In genomic region chr4:19739101-19739651, GRCh38 we compare ENCODE assay signal across 10 cellular contexts.
A peak's percentile ranks its signal among the peaks of the same experiment; 100 is the strongest.
DNase-seq lines count a peak whose midpoint lies in the region; ATAC-seq, FAIRE-seq and TF ChIP-seq lines count a peak whose summit lies in the region.
"Had no signal": no experiment of that assay in that cellular context is flagged by ENCODE, and none has a peak within 500 bp of the region (broad histone marks: within the 10 kb centered on the region; RNA-seq: fewer than 3 reads in every experiment).

No MANE protein-coding gene starts in this region.

- no peaks in the 10 kb centered on the region for H3K4me1 Mint-ChIP-seq in Caco-2 (ENCODE audit: low read depth, unreplicated experiment)

- no peaks in the 10 kb centered on the region for H3K27me3 Mint-ChIP-seq in Caco-2 (ENCODE audit: insufficient read depth, unreplicated experiment)

- dilution Hi-C loops in keratinocyte (cut with MboI; ENCODE audit: extremely low pct_ligation_motif_present, low sequenced_read_pairs) = no loop called here

- no peak for TF ChIP-seq CTCF in A673 (conservative IDR thresholded peaks at IDR 0.05; ENCODE audit: low read depth, low read length)
- no peak for TF ChIP-seq CTCF in keratinocyte (optimal IDR thresholded peaks at IDR 0.05 in 1 of 3, IDR thresholded peaks at IDR 0.05 in 1 of 3, conservative IDR thresholded peaks at IDR 0.05 in 1 of 3; ENCODE audit: extremely low read depth in 1 of 3, insufficient read depth in 2 of 3, low read length in 3 of 3)
- no peak for TF ChIP-seq CTCF in Caco-2 (IDR thresholded peaks at IDR 0.05; ENCODE audit: insufficient read depth in 1 of 2, low read depth in 1 of 2, low read length in 1 of 2, severe bottlenecking in 1 of 2, unreplicated experiment in 1 of 2)

- H3K4me3 ChIP-seq in A673 (ENCODE audit: low read depth, low read length, poor library complexity, severe bottlenecking) = no peak overlapping the region
- H3K4me3 ChIP-seq in keratinocyte (ENCODE audit: control insufficient read depth in 2 of 3, extremely low read depth in 1 of 3, insufficient read depth in 2 of 3, low read depth in 1 of 3, low read length in 3 of 3) = peak overlapping the region in 1 of 3 experiments; percentile 10
- no peak overlapping the region for H3K4me3 ChIP-seq in Caco-2 (ENCODE audit: low read depth, low read length)

- intact Hi-C loops in A673 (cut with micrococcal nuclease; ENCODE audit: unreplicated experiment) = no loop called here
- intact Hi-C loops in Caco-2 (cut with micrococcal nuclease; ENCODE audit: unreplicated experiment) = no loop called here

- H2AFZ ChIP-seq in keratinocyte (ENCODE audit: control insufficient read depth, low read length) = peak overlapping the region; percentile 62

- H3K79me2 ChIP-seq in keratinocyte (ENCODE audit: control insufficient read depth, insufficient read depth, low read length) = no peaks in the 10 kb centered on the region

- H3K9me1 ChIP-seq in keratinocyte (ENCODE audit: control insufficient read depth, extremely low read depth, insufficient read depth, low read length) = no peaks in the 10 kb centered on the region

- H3K27me3 ChIP-seq in A673 (replicated peaks; ENCODE audit: insufficient read depth, low read depth, low read length, poor library complexity) (no peaks in the 10 kb centered on the region), keratinocyte (ENCODE audit: control insufficient read depth, extremely low read depth, insufficient read depth, low read length) (no peaks in the 10 kb centered on the region), Caco-2 (replicated peaks; ENCODE audit: control insufficient read depth, insufficient read depth, low read length) (no peaks in the 10 kb centered on the region)

- BruUV-seq in A673 (replicated peaks; lab: Mats Ljungman, UMichigan) (no TSS peak), Caco-2 (replicated peaks; lab: Mats Ljungman, UMichigan) (no TSS peak)

- H3K4me3 Mint-ChIP-seq in Caco-2 (ENCODE audit: unreplicated experiment) = no peak overlapping the region

- H3K27ac Mint-ChIP-seq in Caco-2 (ENCODE audit: unreplicated experiment) = no peak overlapping the region

- peak; percentile 49 for FAIRE-seq in keratinocyte (lab: Jason Lieb, UNC)

- H3K36me3 Mint-ChIP-seq in Caco-2 (ENCODE audit: insufficient read depth, unreplicated experiment) = no peaks in the 10 kb centered on the region

- H3K36me3 ChIP-seq in A673 (ENCODE audit: insufficient read depth, low read length, poor library complexity, severe bottlenecking) (no peaks in the 10 kb centered on the region), keratinocyte (ENCODE audit: control insufficient read depth in 2 of 2, extremely low read depth in 1 of 2, insufficient read depth in 2 of 2, low read length in 2 of 2) (no peaks in the 10 kb centered on the region), Caco-2 (ENCODE audit: control insufficient read depth, insufficient read depth, low read length) (no peaks in the 10 kb centered on the region)

- H3K9me3 ChIP-seq in A673 (ENCODE audit: low read depth, low read length, poor library complexity, severe bottlenecking) (no peaks in the 10 kb centered on the region), keratinocyte (ENCODE audit: control insufficient read depth, low read depth, low read length) (no peaks in the 10 kb centered on the region), Caco-2 (no peaks in the 10 kb centered on the region)

- DNase-seq in A673 (ENCODE audit: low spot score) (peak; percentile 75), HS-27A (ENCODE audit: low read depth) (peak; percentile 72), T1000 (lab: John Stamatoyannopoulos, UW) (peak; percentile 62), keratinocyte (ENCODE audit: low read depth, low spot score) (peak; percentile 7), NCI-H1092 (lab: John Stamatoyannopoulos, UW) (no peak), nucleus accumbens (lab: John Stamatoyannopoulos, UW) (no peak), Caco-2 (no peak)
- DNase-seq: activated T-cell treated with anti-CD3 and anti-CD28 coated beads, Interleukin-2, amount 50 U/mL, for 48 hours; NCI-H1048 had no signal

- POLR2A ChIA-PET in A673 (lab: Charles Lee; ENCODE audit: low non-redundant PET) = no interaction called here
- POLR2A ChIA-PET in Caco-2 (lab: Charles Lee) = no interaction called here

- H3K9ac ChIP-seq in keratinocyte (ENCODE audit: control insufficient read depth, extremely low read depth, insufficient read depth, low read length) = no peak overlapping the region

- H4K20me1 ChIP-seq in keratinocyte (ENCODE audit: control insufficient read depth, extremely low read depth, insufficient read depth, low read length) = no peaks in the 10 kb centered on the region

- H3K4me1 ChIP-seq in A673 (ENCODE audit: insufficient read depth, low read length, poor library complexity, severe bottlenecking) = peaks cover 5% of the 10 kb centered on the region
- peaks cover 8% of the 10 kb centered on the region for H3K4me1 ChIP-seq in keratinocyte (ENCODE audit: control insufficient read depth, extremely low read depth, insufficient read depth, low read length)
- H3K4me1 ChIP-seq in Caco-2 = no peaks in the 10 kb centered on the region

- no peak for ATAC-seq in GM18511 (IDR thresholded peaks at IDR 0.05; ENCODE audit: unreplicated experiment)

- no peaks in the 10 kb centered on the region for H3K9me3 Mint-ChIP-seq in Caco-2 (ENCODE audit: unreplicated experiment)

- H3K4me2 ChIP-seq in keratinocyte (ENCODE audit: control insufficient read depth, extremely low read depth, insufficient read depth, low read depth, low read length) = peak overlapping the region; percentile 51

- H3K27ac ChIP-seq in A673 (ENCODE audit: low read depth, low read length, poor library complexity, severe bottlenecking) (peak overlapping the region; percentile 12), keratinocyte (ENCODE audit: control insufficient read depth, insufficient read depth, low read length) (no peak overlapping the region)

- CTCF ChIA-PET in A673 (lab: Charles Lee) (no interaction called here), Caco-2 (lab: Charles Lee) (no interaction called here)

Comparison
In these comparisons a context has a peak if more than half of its experiments do, and no peak if none do; other contexts are left out.
1. DNase-seq: peak in A673 (single experiment), HS-27A (single experiment), T1000 (single experiment) and keratinocyte (single experiment); none in NCI-H1092 (single experiment), nucleus accumbens (0 of 56) and Caco-2 (0 of 2).